ENCODE assay signal across 8 cellular contexts in genomic region chr7:79453558-79454324, GRCh38. TPM values are rescaled to one million over a fixed set of nuclear protein-coding genes. Genes with fewer than 3 reads are reported as not detected.
DNase-seq lines count a peak whose midpoint lies in the region; ATAC-seq and FAIRE-seq lines count a peak whose summit lies in the region.

Gene MAGI2 (minus strand): TSS chr7:79453667. CDS start chr7:79453320, 347 bp downstream.

- H3K4me1 ChIP-seq in naive thymus-derived CD4-positive, alpha-beta T cell (ENCODE audit: control insufficient read depth in 2 of 2, insufficient read depth in 2 of 2, low read length in 2 of 2): no peaks in the 10 kb centered on the region

- ATAC-seq in activated CD8-positive, alpha-beta T cell treated with anti-CD3 and anti-CD28 coated beads, Interleukin-2, amount 10 ng/mL, durations not matched to agents 7 days and 5 days: peak; percentile 63
- peak; percentile 26 for ATAC-seq in naive thymus-derived CD4-positive, alpha-beta T cell
- ATAC-seq in HG03432 (IDR thresholded peaks at IDR 0.05; ENCODE audit: unreplicated experiment): no peak
- ATAC-seq in HG02763 (IDR thresholded peaks at IDR 0.05; ENCODE audit: unreplicated experiment): no peak

- CTCF ChIA-PET in activated naive CD4-positive, alpha-beta T cell treated with anti-CD3 and anti-CD28 coated beads, Interleukin-2, amount 10 ng/mL, durations not matched to agents 7 days and 5 days (lab: Charles Lee): no interaction called here
- CTCF ChIA-PET in activated CD8-positive, alpha-beta T cell treated with anti-CD3 and anti-CD28 coated beads, Interleukin-2, amount 10 ng/mL, durations not matched to agents 7 days and 5 days (lab: Charles Lee): no interaction called here
- CTCF ChIA-PET in naive thymus-derived CD4-positive, alpha-beta T cell (lab: Charles Lee): no interaction called here

- H3K27ac Mint-ChIP-seq in activated naive CD4-positive, alpha-beta T cell treated with anti-CD3 and anti-CD28 coated beads, Interleukin-2, amount 10 ng/mL, durations not matched to agents 7 days and 5 days: no peak within 1 kb of the TSS
- H3K27ac Mint-ChIP-seq in activated CD8-positive, alpha-beta T cell treated with anti-CD3 and anti-CD28 coated beads, Interleukin-2, amount 10 ng/mL, durations not matched to agents 7 days and 5 days: no peak within 1 kb of the TSS
- peak within 1 kb of the TSS in 1 of 9 donors; percentile 34 for H3K27ac Mint-ChIP-seq in naive thymus-derived CD4-positive, alpha-beta T cell

- no peaks in the 10 kb centered on the region for H3K27me3 ChIP-seq in naive thymus-derived CD4-positive, alpha-beta T cell (ENCODE audit: control insufficient read depth in 2 of 2, insufficient read depth in 2 of 2, low read length in 2 of 2)

- H3K27me3 Mint-ChIP-seq in activated naive CD4-positive, alpha-beta T cell treated with anti-CD3 and anti-CD28 coated beads, Interleukin-2, amount 10 ng/mL, durations not matched to agents 7 days and 5 days: peaks cover 41% of the 10 kb centered on the region
- peaks cover 52% of the 10 kb centered on the region for H3K27me3 Mint-ChIP-seq in activated CD8-positive, alpha-beta T cell treated with anti-CD3 and anti-CD28 coated beads, Interleukin-2, amount 10 ng/mL, durations not matched to agents 7 days and 5 days (ENCODE audit: low read depth)
- H3K27me3 Mint-ChIP-seq in naive thymus-derived CD4-positive, alpha-beta T cell: peaks cover 36 to 55% (median 46%) of the 10 kb centered on the region in 5 donors

- no peaks in the 10 kb centered on the region for H3K36me3 ChIP-seq in naive thymus-derived CD4-positive, alpha-beta T cell (ENCODE audit: control insufficient read depth in 2 of 3, insufficient read depth in 3 of 3, low read length in 3 of 3)

- no peaks in the 10 kb centered on the region for H3K9me3 Mint-ChIP-seq in activated naive CD4-positive, alpha-beta T cell treated with anti-CD3 and anti-CD28 coated beads, Interleukin-2, amount 10 ng/mL, durations not matched to agents 7 days and 5 days
- no peaks in the 10 kb centered on the region for H3K9me3 Mint-ChIP-seq in activated CD8-positive, alpha-beta T cell treated with anti-CD3 and anti-CD28 coated beads, Interleukin-2, amount 10 ng/mL, durations not matched to agents 7 days and 5 days (ENCODE audit: insufficient read depth)
- peaks cover 0 to 18% (median 2%) of the 10 kb centered on the region in 11 donors for H3K9me3 Mint-ChIP-seq in naive thymus-derived CD4-positive, alpha-beta T cell

- no peaks in the 10 kb centered on the region for H3K9me3 ChIP-seq in naive thymus-derived CD4-positive, alpha-beta T cell (ENCODE audit: control insufficient read depth in 2 of 3, low read length in 3 of 3)

- no peaks in the 10 kb centered on the region for H3K36me3 Mint-ChIP-seq in activated naive CD4-positive, alpha-beta T cell treated with anti-CD3 and anti-CD28 coated beads, Interleukin-2, amount 10 ng/mL, durations not matched to agents 7 days and 5 days
- H3K36me3 Mint-ChIP-seq in activated CD8-positive, alpha-beta T cell treated with anti-CD3 and anti-CD28 coated beads, Interleukin-2, amount 10 ng/mL, durations not matched to agents 7 days and 5 days (ENCODE audit: low read depth): peaks cover 2% of the 10 kb centered on the region
- no peaks in the 10 kb centered on the region for H3K36me3 Mint-ChIP-seq in naive thymus-derived CD4-positive, alpha-beta T cell

- intact Hi-C loops in naive thymus-derived CD4-positive, alpha-beta T cell (cut with micrococcal nuclease): no loop called here

- peak within 1 kb of the TSS; percentile 42 for H3K4me3 Mint-ChIP-seq in activated naive CD4-positive, alpha-beta T cell treated with anti-CD3 and anti-CD28 coated beads, Interleukin-2, amount 10 ng/mL, durations not matched to agents 7 days and 5 days
- peak within 1 kb of the TSS; percentile 42 for H3K4me3 Mint-ChIP-seq in activated CD8-positive, alpha-beta T cell treated with anti-CD3 and anti-CD28 coated beads, Interleukin-2, amount 10 ng/mL, durations not matched to agents 7 days and 5 days
- H3K4me3 Mint-ChIP-seq in naive thymus-derived CD4-positive, alpha-beta T cell: peak within 1 kb of the TSS; percentile 16 to 75 (median 58)

- peaks cover 19% of the 10 kb centered on the region for H3K4me1 Mint-ChIP-seq in activated naive CD4-positive, alpha-beta T cell treated with anti-CD3 and anti-CD28 coated beads, Interleukin-2, amount 10 ng/mL, durations not matched to agents 7 days and 5 days
- peaks cover 17% of the 10 kb centered on the region for H3K4me1 Mint-ChIP-seq in activated CD8-positive, alpha-beta T cell treated with anti-CD3 and anti-CD28 coated beads, Interleukin-2, amount 10 ng/mL, durations not matched to agents 7 days and 5 days (ENCODE audit: low read depth)
- H3K4me1 Mint-ChIP-seq in naive thymus-derived CD4-positive, alpha-beta T cell: peaks cover 0 to 10% (median 8%) of the 10 kb centered on the region in 7 donors

- DNase-seq in activated naive CD4-positive, alpha-beta T cell treated with anti-CD3 and anti-CD28 coated beads, Interleukin-2, amount 10 ng/mL, durations not matched to agents 7 days and 5 days: peak; percentile 22
- no peak for DNase-seq in activated naive CD4-positive, alpha-beta T cell (lab: John Stamatoyannopoulos, UW)
- DNase-seq in activated CD8-positive, alpha-beta T cell treated with anti-CD3 and anti-CD28 coated beads, Interleukin-2, amount 10 ng/mL, durations not matched to agents 7 days and 5 days: no peak
- DNase-seq in foreskin melanocyte (peak; percentile 78), urothelium cell line (ENCODE audit: low spot score) (peak; percentile 84)
- DNase-seq in naive thymus-derived CD4-positive, alpha-beta T cell: no peak

- no peak within 1 kb of the TSS for H3K27ac ChIP-seq in naive thymus-derived CD4-positive, alpha-beta T cell (ENCODE audit: low read depth, low read length)

- H3K4me3 ChIP-seq in naive thymus-derived CD4-positive, alpha-beta T cell (ENCODE audit: low read length): no peak within 1 kb of the TSS

- POLR2A ChIA-PET in activated CD8-positive, alpha-beta T cell treated with anti-CD3 and anti-CD28 coated beads, Interleukin-2, amount 10 ng/mL, durations not matched to agents 7 days and 5 days (lab: Charles Lee): no interaction called here
- POLR2A ChIA-PET in naive thymus-derived CD4-positive, alpha-beta T cell (lab: Charles Lee): no interaction called here

- FAIRE-seq in urothelium cell line (lab: Jason Lieb, UNC): peak; percentile 98

RNA-seq across cellular contexts. Expression of gene MAGI2, which starts in this region (rescaled TPM):
- under 1 TPM in 1 of 2 experiments, not detected in 1; 0.05 TPM for total RNA-seq in activated CD8-positive, alpha-beta T cell treated with anti-CD3 and anti-CD28 coated beads, Interleukin-2, amount 10 ng/mL, durations not matched to agents 7 days and 5 days
- under 1 TPM in 4 of 5 experiments, not detected in 1; 0.05 to 0.67 (median 0.15) TPM for total RNA-seq in naive thymus-derived CD4-positive, alpha-beta T cell
- not detected for polyA plus RNA-seq in naive thymus-derived CD4-positive, alpha-beta T cell

Comparison
In these comparisons a context has a peak if more than half of its experiments do, and no peak if none do; other contexts are left out.
1. DNase-seq: peak in activated naive CD4-positive, alpha-beta T cell treated with anti-CD3 and anti-CD28 coated beads, Interleukin-2, amount 10 ng/mL, durations not matched to agents 7 days and 5 days (single experiment), foreskin melanocyte (single experiment) and urothelium cell line (single experiment); none in activated naive CD4-positive, alpha-beta T cell (0 of 4), activated CD8-positive, alpha-beta T cell treated with anti-CD3 and anti-CD28 coated beads, Interleukin-2, amount 10 ng/mL, durations not matched to agents 7 days and 5 days (single experiment) and naive thymus-derived CD4-positive, alpha-beta T cell (0 of 9).
2. Peak in ATAC-seq in activated CD8-positive, alpha-beta T cell treated with anti-CD3 and anti-CD28 coated beads, Interleukin-2, amount 10 ng/mL, durations not matched to agents 7 days and 5 days; RNA of the gene not detected or under 1 TPM.
3. Peak in ATAC-seq in naive thymus-derived CD4-positive, alpha-beta T cell; RNA of the gene not detected or under 1 TPM.
4. Peak in every context shown above with its lines, with median percentiles within 50 percentile points of each other: H3K4me3 Mint-ChIP-seq.